ENCODE assay signal across 8 cellular contexts in the genomic region with DNA sequence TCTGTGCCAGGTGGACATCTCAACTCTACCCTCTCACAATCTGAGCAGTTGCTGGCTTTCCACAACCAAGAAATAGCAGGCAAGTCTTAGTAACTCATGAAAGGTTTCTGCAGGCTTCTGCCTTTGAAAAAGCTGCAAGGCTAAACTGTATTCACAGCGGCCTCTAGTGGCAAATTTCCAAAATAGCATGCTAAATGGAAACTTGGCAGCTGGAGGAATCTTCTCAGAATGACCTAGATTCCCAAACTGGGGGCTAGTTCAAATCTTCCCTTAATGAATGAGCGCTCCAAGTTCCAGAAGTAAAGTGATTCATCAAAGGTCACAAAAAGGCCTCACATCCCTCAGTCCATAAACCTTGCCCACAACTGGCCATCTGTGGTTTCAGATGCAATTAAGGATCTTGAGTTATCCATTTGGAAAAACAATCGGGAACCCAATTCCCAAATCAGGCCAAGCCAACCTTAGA. TPM values are rescaled to one million over a fixed set of nuclear protein-coding genes. Genes with fewer than 3 reads are reported as not detected.
DNase-seq lines count a peak whose midpoint lies in the region; ATAC-seq, FAIRE-seq and TF ChIP-seq lines count a peak whose summit lies in the region.

No MANE protein-coding gene starts in this region.

- peak; percentile 60 for TF ChIP-seq CTCF in GM13976 (IDR thresholded peaks at IDR 0.05; ENCODE audit: borderline replicate concordance, control extremely low read depth, extremely low read depth, insufficient read depth, missing control alignments)
- TF ChIP-seq CTCF in omental fat pad (IDR thresholded peaks at IDR 0.05), result no peak

- peak overlapping the region in 6 of 11 experiments; percentile 1 to 68 (median 14); a peak in 5 of 22 replicates for H3K9ac ChIP-seq in BLaER1 treated with 17β-estradiol and CSF1 and Interleukin-3, amounts not matched to agents 10 nM and 100 nM

- H3K9me3 ChIP-seq in BLaER1 treated with 17β-estradiol and CSF1 and Interleukin-3, amounts not matched to agents 10 nM and 100 nM (replicated peaks in 1 of 11), result peaks cover 0 to 18% (median 0%) of the 10 kb centered on the region in 11 experiments; a peak in 6 of 22 replicates

- peak overlapping the region in 5 of 11 experiments; percentile 68 to 87 (median 83); a peak in 12 of 22 replicates for H3K27ac ChIP-seq in BLaER1 treated with 17β-estradiol and CSF1 and Interleukin-3, amounts not matched to agents 10 nM and 100 nM

- DNase-seq in GM13976 (ENCODE audit: low spot score) (peak; percentile 64), NCI-H2196 treated with DMSO at 0.1 percent for 48 hours (lab: John Stamatoyannopoulos, UW; ENCODE audit: unreplicated experiment) (peak; percentile 57), frontal cortex (ENCODE audit: low spot score in 2 of 2) (peak; percentile 47 to 71), omental fat pad (ENCODE audit: low spot score) (no peak)
- peak; percentile 70 for DNase-seq in activated CD4-positive, alpha-beta T cell treated with anti-CD3 and anti-CD28 coated beads, Interleukin-2, amount 10 ng/mL, durations not matched to agents 7 days and 5 days

- H3K4me1 Mint-ChIP-seq in activated CD4-positive, alpha-beta T cell treated with anti-CD3 and anti-CD28 coated beads, Interleukin-2, amount 10 ng/mL, durations not matched to agents 7 days and 5 days, result peaks cover 4% of the 10 kb centered on the region

- FAIRE-seq in frontal cortex (lab: Jason Lieb, UNC), result no peak

- H3K36me3 Mint-ChIP-seq in activated CD4-positive, alpha-beta T cell treated with anti-CD3 and anti-CD28 coated beads, Interleukin-2, amount 10 ng/mL, durations not matched to agents 7 days and 5 days (ENCODE audit: low read depth), result peaks cover 23% of the 10 kb centered on the region

- H4K20me1 ChIP-seq in BLaER1 treated with 17β-estradiol and CSF1 and Interleukin-3, amounts not matched to agents 10 nM and 100 nM, result peaks cover 0 to 22% (median 0%) of the 10 kb centered on the region in 11 experiments; a peak in 4 of 22 replicates

- H3K4me1 ChIP-seq in BLaER1 treated with 17β-estradiol and CSF1 and Interleukin-3, amounts not matched to agents 10 nM and 100 nM, result peaks cover 60 to 88% (median 81%) of the 10 kb centered on the region in 10 experiments

- H3K27me3 ChIP-seq in BLaER1 treated with 17β-estradiol and CSF1 and Interleukin-3, amounts not matched to agents 10 nM and 100 nM, result no peaks in the 10 kb centered on the region

- POLR2A ChIA-PET in activated CD4-positive, alpha-beta T cell treated with anti-CD3 and anti-CD28 coated beads, Interleukin-2, amount 10 ng/mL, durations not matched to agents 7 days and 5 days (lab: Charles Lee), result no interaction called here

- H3K36me3 ChIP-seq in BLaER1 treated with 17β-estradiol and CSF1 and Interleukin-3, amounts not matched to agents 10 nM and 100 nM, result peaks cover 9 to 44% (median 27%) of the 10 kb centered on the region in 11 experiments

- H3K9me3 Mint-ChIP-seq in activated CD4-positive, alpha-beta T cell treated with anti-CD3 and anti-CD28 coated beads, Interleukin-2, amount 10 ng/mL, durations not matched to agents 7 days and 5 days, result no peaks in the 10 kb centered on the region

- peak overlapping the region; percentile 1 to 94 (median 85); a peak in 21 of 22 replicates for H3K4me2 ChIP-seq in BLaER1 treated with 17β-estradiol and CSF1 and Interleukin-3, amounts not matched to agents 10 nM and 100 nM

- H3K27me3 Mint-ChIP-seq in activated CD4-positive, alpha-beta T cell treated with anti-CD3 and anti-CD28 coated beads, Interleukin-2, amount 10 ng/mL, durations not matched to agents 7 days and 5 days, result no peaks in the 10 kb centered on the region

- in situ Hi-C loops in GM13976 (cut with MboI; ENCODE audit: low sequenced_read_pairs, unreplicated experiment), result no loop called here

- no peak overlapping the region for H3K27ac Mint-ChIP-seq in activated CD4-positive, alpha-beta T cell treated with anti-CD3 and anti-CD28 coated beads, Interleukin-2, amount 10 ng/mL, durations not matched to agents 7 days and 5 days

- ATAC-seq in omental fat pad (ENCODE audit: low FRiP score) (peak; percentile 49), HG03196 (IDR thresholded peaks at IDR 0.05; ENCODE audit: unreplicated experiment) (no peak), GM19395 (IDR thresholded peaks at IDR 0.05; ENCODE audit: unreplicated experiment) (no peak)

- no peak overlapping the region for H3K4me3 ChIP-seq in BLaER1 treated with 17β-estradiol and CSF1 and Interleukin-3, amounts not matched to agents 10 nM and 100 nM

- no peak overlapping the region for H3K4me3 Mint-ChIP-seq in activated CD4-positive, alpha-beta T cell treated with anti-CD3 and anti-CD28 coated beads, Interleukin-2, amount 10 ng/mL, durations not matched to agents 7 days and 5 days

- CTCF ChIA-PET in activated CD4-positive, alpha-beta T cell treated with anti-CD3 and anti-CD28 coated beads, Interleukin-2, amount 10 ng/mL, durations not matched to agents 7 days and 5 days (lab: Charles Lee), result interaction anchor here (1.0 to 6.1 kb wide), 15 partner anchors 13 to 236 kb away, joined by 3 to 27 read pairs (median 7); a partner anchor contains a TSS

RNA-seq across cellular contexts. Expression of a gene that starts 11.9 kb away (rescaled TPM):
- total RNA-seq in activated CD4-positive, alpha-beta T cell treated with anti-CD3 and anti-CD28 coated beads, Interleukin-2, amount 10 ng/mL, durations not matched to agents 7 days and 5 days, result under 1 TPM; 0.47 to 1.00 TPM
- total RNA-seq in frontal cortex (12.6 TPM), omental fat pad (10 to 100 TPM in 1 of 4 donors, 1 to 10 TPM in 2, under 1 TPM in 1; 0.47 to 20.3 (median 7.6) TPM)

RNA-seq across cellular contexts. Expression of a gene that starts 23.4 kb away (rescaled TPM):
- 10 to 100 TPM; 27.0 to 29.3 TPM for total RNA-seq in activated CD4-positive, alpha-beta T cell treated with anti-CD3 and anti-CD28 coated beads, Interleukin-2, amount 10 ng/mL, durations not matched to agents 7 days and 5 days
- total RNA-seq in frontal cortex (40.8 TPM), omental fat pad (10 to 100 TPM; 17.5 to 31.6 (median 20.9) TPM)

RNA-seq across cellular contexts. Expression of a gene that starts 34.6 kb away (rescaled TPM):
- 10 to 100 TPM; 47.5 to 58.1 TPM for total RNA-seq in activated CD4-positive, alpha-beta T cell treated with anti-CD3 and anti-CD28 coated beads, Interleukin-2, amount 10 ng/mL, durations not matched to agents 7 days and 5 days
- total RNA-seq in frontal cortex, result 28.9 TPM
- total RNA-seq in omental fat pad, result 10 to 100 TPM; 40.2 to 53.0 (median 46.0) TPM
